Comparison of ENCODE assay signal across 9 cellular contexts in the genomic region with DNA sequence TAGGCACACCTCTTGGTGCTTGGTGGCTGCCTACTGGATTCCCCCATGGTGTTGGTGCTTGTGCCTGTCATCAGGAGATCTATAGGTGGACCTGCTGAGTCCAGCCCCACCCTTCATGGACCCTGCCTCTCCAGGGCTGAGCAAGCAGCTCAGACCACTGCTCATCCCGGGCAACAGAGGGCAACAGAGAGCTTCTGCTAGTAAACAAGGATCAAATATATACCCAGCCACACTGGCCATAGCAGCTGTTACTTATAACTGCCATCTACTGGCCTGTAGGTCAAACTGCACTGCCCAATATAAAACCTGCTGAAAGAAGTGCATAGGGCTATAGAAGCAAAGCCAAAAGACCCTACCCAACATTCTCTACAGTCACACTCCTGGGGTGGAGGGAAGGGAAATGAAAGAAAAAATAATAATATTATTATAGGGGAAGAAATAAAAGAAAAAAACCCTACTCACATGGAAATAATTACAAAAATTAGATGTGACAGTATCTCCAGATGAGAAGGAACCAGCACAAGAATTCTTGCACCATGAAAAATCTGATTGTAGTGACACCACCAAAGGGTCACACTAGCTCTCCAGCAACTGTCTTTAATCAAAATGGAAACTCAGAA. TPM values are rescaled to one million over a fixed set of nuclear protein-coding genes. Genes with fewer than 3 reads are reported as not detected.
DNase-seq lines count a peak whose midpoint lies in the region; ATAC-seq, FAIRE-seq and TF ChIP-seq lines count a peak whose summit lies in the region.
"Had no signal": no experiment of that assay in that cellular context is flagged by ENCODE, and none has a peak within 500 bp of the region (broad histone marks: within the 10 kb centered on the region; RNA-seq: fewer than 3 reads in every experiment).

No MANE protein-coding gene starts in this region.

- no peak overlapping the region for H3K4me3 Mint-ChIP-seq in activated naive CD8-positive, alpha-beta T cell treated with anti-CD3 and anti-CD28 coated beads, Interleukin-2, amount 10 ng/mL, durations not matched to agents 7 days and 5 days
- H3K4me3 Mint-ChIP-seq: dendritic cell treated with granulocyte-macrophage colony-stimulating factor and Interleukin-4, amounts not matched to agents 40 ng/mL and 50 ng/mL, for 4 days had no signal

- TF ChIP-seq CTCF in RWPE2 (IDR thresholded peaks at IDR 0.05; ENCODE audit: poor library complexity, severe bottlenecking), result peak; percentile 34
- peak; percentile 47 for TF ChIP-seq CTCF in HepG2 (CRISPR knock-in tag; IDR thresholded peaks at IDR 0.05)
- TF ChIP-seq CTCF in uterus (IDR thresholded peaks at IDR 0.05), result no peak

- no peaks in the 10 kb centered on the region for H3K36me3 Mint-ChIP-seq in activated naive CD8-positive, alpha-beta T cell treated with anti-CD3 and anti-CD28 coated beads, Interleukin-2, amount 10 ng/mL, durations not matched to agents 7 days and 5 days

- ATAC-seq in GM21447 (IDR thresholded peaks at IDR 0.05; ENCODE audit: unreplicated experiment) (peak; percentile 100), RWPE2 (ENCODE audit: low read depth) (peak; percentile 31; the same call in 1 of the 3 replicates), HepG2 (peak; percentile 98)
- ATAC-seq in activated naive CD8-positive, alpha-beta T cell treated with anti-CD3 and anti-CD28 coated beads, Interleukin-2, amount 10 ng/mL, durations not matched to agents 7 days and 5 days (ENCODE audit: low read depth), result peak; percentile 100

- no peaks in the 10 kb centered on the region for H3K9me3 Mint-ChIP-seq in activated naive CD8-positive, alpha-beta T cell treated with anti-CD3 and anti-CD28 coated beads, Interleukin-2, amount 10 ng/mL, durations not matched to agents 7 days and 5 days

- H3K4me1 ChIP-seq in RWPE2 (ENCODE audit: insufficient read depth, poor library complexity, severe bottlenecking), result no peaks in the 10 kb centered on the region
- H3K4me1 ChIP-seq in HepG2 (ENCODE audit: insufficient read depth, low read length), result no peaks in the 10 kb centered on the region
- no peaks in the 10 kb centered on the region for H3K4me1 ChIP-seq in uterus

- peak; percentile 23 for FAIRE-seq in HepG2 (lab: Jason Lieb, UNC)

- H4K20me1 ChIP-seq in HepG2 (ENCODE audit: insufficient read depth, low read length), result no peaks in the 10 kb centered on the region

- H2AFZ ChIP-seq in HepG2 (ENCODE audit: low read length), result no peak overlapping the region

- H3K27me3 ChIP-seq in RWPE2 (ENCODE audit: insufficient read depth, poor library complexity, severe bottlenecking) (peaks cover 9% of the 10 kb centered on the region), HepG2 (ENCODE audit: control insufficient read depth in 1 of 2, insufficient read depth in 2 of 2, low read length in 2 of 2) (no peaks in the 10 kb centered on the region), uterus (no peaks in the 10 kb centered on the region)

- DNase-seq in G401 (ENCODE audit: low spot score), result peak; percentile 26
- DNase-seq in HK-2 (ENCODE audit: unreplicated experiment), result peak; percentile 54
- DNase-seq in RWPE2 (ENCODE audit: low spot score), result no peak
- DNase-seq in activated naive CD8-positive, alpha-beta T cell treated with anti-CD3 and anti-CD28 coated beads, Interleukin-2, amount 10 ng/mL, durations not matched to agents 7 days and 5 days, result peak; percentile 53
- peak; percentile 64 for DNase-seq in HepG2 (ENCODE audit: low spot score)
- DNase-seq in stimulated activated naive CD4-positive, alpha-beta T cell (lab: John Stamatoyannopoulos, UW), result peak; percentile 1 to 53 (median 28)
- no peak for DNase-seq in uterus

- intact Hi-C loops in HepG2 (cut with micrococcal nuclease; ENCODE audit: unreplicated experiment), result loop anchor here (5.0 kb wide), 1 partner anchor 100 kb away; no protein-coding TSS in a partner anchor
- intact Hi-C loops in uterus (cut with DNase I; ENCODE audit: low total_unique reads), result no loop called here

- in situ Hi-C loops in G401 (cut with HindIII; ENCODE audit: low sequenced_read_pairs), result no loop called here
- in situ Hi-C loops in HepG2 (cut with HindIII; ENCODE audit: extremely low pct_ligation_motif_present, low pct_unique_long_range_greater_than_20kb), result no loop called here

- H3K27me3 Mint-ChIP-seq in activated naive CD8-positive, alpha-beta T cell treated with anti-CD3 and anti-CD28 coated beads, Interleukin-2, amount 10 ng/mL, durations not matched to agents 7 days and 5 days, result peaks cover 25% of the 10 kb centered on the region

- H3K27ac ChIP-seq in RWPE2 (ENCODE audit: poor library complexity, severe bottlenecking), result no peak overlapping the region
- no peak overlapping the region for H3K27ac ChIP-seq in HepG2 (ENCODE audit: extremely low read length, insufficient read depth, low read length)
- no peak overlapping the region for H3K27ac ChIP-seq in uterus

- H3K9ac ChIP-seq in HepG2 (ENCODE audit: insufficient read depth, low read depth, low read length), result no peak overlapping the region

- POLR2A ChIA-PET in activated naive CD8-positive, alpha-beta T cell treated with anti-CD3 and anti-CD28 coated beads, Interleukin-2, amount 10 ng/mL, durations not matched to agents 7 days and 5 days (lab: Charles Lee), result interaction anchor here (1.6 to 2.3 kb wide), 2 partner anchors 55 to 100 kb away, joined by 7 to 19 read pairs; partner anchors contain the start of gene ZNF800
- POLR2A ChIA-PET in HepG2 (lab: Yijun Ruan, JAX), result no interaction called here

- CTCF ChIA-PET in HepG2 (lab: Yijun Ruan, JAX; ENCODE audit: low intra/inter-chr PET ratio, low total read pairs), result interaction anchor here (1.4 kb wide), 1 partner anchor 100 kb away, joined by 6 read pairs; no protein-coding TSS in a partner anchor

- BruUV-seq in HepG2 (replicated peaks; lab: Mats Ljungman, UMichigan), result no TSS peak

- H3K9me3 ChIP-seq in RWPE2 (ENCODE audit: severe bottlenecking) (peaks cover 9% of the 10 kb centered on the region), HepG2 (ENCODE audit: low read length) (peaks cover 19% of the 10 kb centered on the region), uterus (peaks cover 0 to 11% of the 10 kb centered on the region in 2 donors)

- H3K27ac Mint-ChIP-seq in activated naive CD8-positive, alpha-beta T cell treated with anti-CD3 and anti-CD28 coated beads, Interleukin-2, amount 10 ng/mL, durations not matched to agents 7 days and 5 days, result no peak overlapping the region
- H3K27ac Mint-ChIP-seq: dendritic cell treated with granulocyte-macrophage colony-stimulating factor and Interleukin-4, amounts not matched to agents 40 ng/mL and 50 ng/mL, for 4 days had no signal

- H3K4me1 Mint-ChIP-seq in activated naive CD8-positive, alpha-beta T cell treated with anti-CD3 and anti-CD28 coated beads, Interleukin-2, amount 10 ng/mL, durations not matched to agents 7 days and 5 days, result peaks cover 2% of the 10 kb centered on the region

- no peak for TF ChIP-seq RAD21 in HepG2 (CRISPR knock-in tag; IDR thresholded peaks at IDR 0.05)

- TF ChIP-seq EP300 in HepG2 (IDR thresholded peaks at IDR 0.05; ENCODE audit: low read depth in 2 of 2, low read length in 2 of 2), result no peak
- TF ChIP-seq EP300 in HepG2 (CRISPR knock-in tag; IDR thresholded peaks at IDR 0.05; ENCODE audit: borderline replicate concordance), result no peak

- H3K4me3 ChIP-seq in RWPE2 (ENCODE audit: severe bottlenecking), result no peak overlapping the region
- H3K4me3 ChIP-seq in HepG2 (replicated peaks in 1 of 3; ENCODE audit: insufficient read depth in 1 of 3, low read depth in 2 of 3, low read length in 3 of 3), result no peak overlapping the region
- H3K4me3 ChIP-seq in uterus, result no peak overlapping the region

- no CpG with 5 or more reads among the region's 1 CpG for WGBS in HepG2 (ENCODE audit: low lambda C conversion rate)

- H3K36me3 ChIP-seq in RWPE2 (ENCODE audit: low read depth) (no peaks in the 10 kb centered on the region), HepG2 (replicated peaks in 1 of 2; ENCODE audit: control insufficient read depth in 1 of 2, insufficient read depth in 2 of 2, low read length in 2 of 2) (no peaks in the 10 kb centered on the region), uterus (no peaks in the 10 kb centered on the region)

- TF ChIP-seq POLR2A in HepG2 (IDR thresholded peaks at IDR 0.05; ENCODE audit: insufficient read depth in 1 of 2, low read depth in 2 of 2, low read length in 2 of 2) (no peak), uterus (IDR thresholded peaks at IDR 0.05) (no peak)

- no peak overlapping the region for H3K4me2 ChIP-seq in HepG2 (ENCODE audit: low read depth, low read length)

- H3K79me2 ChIP-seq in HepG2 (ENCODE audit: insufficient read depth, low read length), result no peaks in the 10 kb centered on the region

RNA-seq across cellular contexts. Expression of gene ZNF800, which starts 54.9 kb away (rescaled TPM):
- total RNA-seq in G401 (2014; rRNA removed; shearing (Covaris generic)), result 8.1 and 9.4 TPM in 2 replicates
- total RNA-seq in activated naive CD8-positive, alpha-beta T cell treated with anti-CD3 and anti-CD28 coated beads, Interleukin-2, amount 10 ng/mL, durations not matched to agents 7 days and 5 days, result 10 to 100 TPM; 49.4 to 55.9 TPM
- total RNA-seq in HepG2 (2016; rRNA removed; fragmentation: Illumina TruSeq; extraction: Trizol), result 12.7 and 13.7 TPM in 2 replicates
- total RNA-seq in HepG2 (2016; cell fraction: cytosol; rRNA removed; fragmentation: Illumina TruSeq; extraction: Trizol; ENCODE audit: low read depth), result 3.6 and 6.0 TPM in 2 replicates
- total RNA-seq in HepG2 (2016; cell fraction: insoluble cytoplasmic fraction; rRNA removed; fragmentation: Illumina TruSeq; extraction: Trizol), result 12.3 and 16.2 TPM in 2 replicates
- 8.6 and 10.9 TPM in 2 replicates for total RNA-seq in HepG2 (2016; cell fraction: membrane; rRNA removed; fragmentation: Illumina TruSeq; extraction: Trizol)
- total RNA-seq in HepG2 (2016; cell fraction: nucleus; rRNA removed; fragmentation: Illumina TruSeq; extraction: Trizol), result 19.8 and 22.2 TPM in 2 replicates
- 5.3 and 7.1 TPM in 2 replicates for polyA plus RNA-seq in HepG2 (2011; rRNA removed)
- polyA plus RNA-seq in HepG2 (2011; cell fraction: cytosol; rRNA removed), result 2.1 and 4.5 TPM in 2 replicates
- polyA plus RNA-seq in HepG2 (2011; cell fraction: nucleus; rRNA removed), result 11.8 and 13.5 TPM in 2 replicates
- polyA plus RNA-seq in HepG2 (2012), result 5.5 and 7.3 TPM in 2 replicates
- 0.34 and 0.62 TPM in 2 replicates for polyA plus RNA-seq in HepG2 (2016; cell fraction: cytosol; fragmentation: Illumina TruSeq; extraction: Trizol; ENCODE audit: low read depth)
- 8.3 and 8.5 TPM in 2 replicates for polyA plus RNA-seq in HepG2 (2016; cell fraction: insoluble cytoplasmic fraction; fragmentation: Illumina TruSeq; extraction: Trizol; ENCODE audit: low read depth)
- 1.1 and 1.2 TPM in 2 replicates for polyA plus RNA-seq in HepG2 (2016; cell fraction: membrane; fragmentation: Illumina TruSeq; extraction: Trizol; ENCODE audit: low read depth)
- 21.9 and 22.5 TPM in 2 replicates for polyA plus RNA-seq in HepG2 (2016; cell fraction: nucleus; fragmentation: Illumina TruSeq; extraction: Trizol; ENCODE audit: insufficient read depth, low read depth)
- polyA minus RNA-seq in HepG2 (2011; rRNA and poly(A)+ RNA removed; ENCODE audit: low replicate concordance), result 5.9 and 15.6 TPM in 2 replicates
- polyA minus RNA-seq in HepG2 (2011; cell fraction: cytosol; rRNA and poly(A)+ RNA removed), result 10.8 and 14.6 TPM in 2 replicates
- polyA minus RNA-seq in HepG2 (2011; cell fraction: nucleus; rRNA and poly(A)+ RNA removed), result 62.7 and 74.1 TPM in 2 replicates
- total RNA-seq in uterus, result 10 to 100 TPM; 19.7 to 49.1 (median 40.1) TPM

Comparison
In these comparisons a context has a peak if more than half of its experiments do, and no peak if none do; other contexts are left out.
1. DNase-seq: peak in G401 (single experiment), HK-2 (single experiment), activated naive CD8-positive, alpha-beta T cell treated with anti-CD3 and anti-CD28 coated beads, Interleukin-2, amount 10 ng/mL, durations not matched to agents 7 days and 5 days (single experiment), HepG2 (single experiment) and stimulated activated naive CD4-positive, alpha-beta T cell (6 of 6); none in RWPE2 (single experiment) and uterus (0 of 2).
2. ATAC-seq: peak in every context shown above with its lines; median percentile 100 in GM21447; 100 in activated naive CD8-positive, alpha-beta T cell treated with anti-CD3 and anti-CD28 coated beads, Interleukin-2, amount 10 ng/mL, durations not matched to agents 7 days and 5 days; 98 in HepG2; 31 in RWPE2.
3. CTCF ChIP-seq: peak in RWPE2 (single experiment) and HepG2 (single experiment); none in uterus (0 of 4).